8 cellular contexts compared by ENCODE assay signal in genomic region chr2:27051902-27052645, GRCh38. TPM values are rescaled to one million over a fixed set of nuclear protein-coding genes. Genes with fewer than 3 reads are reported as not detected.
DNase-seq lines count a peak whose midpoint lies in the region; ATAC-seq and TF ChIP-seq lines count a peak whose summit lies in the region.

No MANE protein-coding gene starts in this region.

- H3K4me1 ChIP-seq in A673 (ENCODE audit: insufficient read depth, low read length, poor library complexity, severe bottlenecking) (peaks cover 12% of the 10 kb centered on the region), GM23338 (ENCODE audit: insufficient read depth) (peaks cover 6% of the 10 kb centered on the region; the same call in 1 of the 2 replicates), esophagus squamous epithelium (peaks cover 11 to 34% (median 13%) of the 10 kb centered on the region in 3 donors)

- DNase-seq in A673 (ENCODE audit: low spot score), result no peak
- DNase-seq in GM23338 (ENCODE audit: low spot score), result peak; percentile 86
- DNase-seq in activated B cell treated with CpG ODN at 0.5 μM for 24 hours, result no peak
- DNase-seq in esophagus squamous epithelium (lab: John Stamatoyannopoulos, UW), result no peak
- no peak for DNase-seq in nephron progenitor cell
- no peak for DNase-seq in NCI-H1436 (lab: John Stamatoyannopoulos, UW)

- H3K27me3 Mint-ChIP-seq in GM23338 (ENCODE audit: insufficient read depth, low read depth, poor library complexity) (peaks cover 23% of the 10 kb centered on the region), activated B cell treated with CpG ODN at 0.5 μM for 24 hours (peaks cover 6% of the 10 kb centered on the region), nephron progenitor cell (ENCODE audit: low read depth, poor library complexity) (peaks cover 14% of the 10 kb centered on the region)

- H3K4me2 ChIP-seq in GM23338, result peak overlapping the region; percentile 85

- H3K9me2 ChIP-seq in GM23338 (ENCODE audit: insufficient read depth), result no peaks in the 10 kb centered on the region

- peak overlapping the region; percentile 72; the same call in 1 of the 2 replicates for H3K27ac Mint-ChIP-seq in GM23338
- H3K27ac Mint-ChIP-seq in activated B cell treated with CpG ODN at 0.5 μM for 24 hours, result peak overlapping the region; percentile 79
- H3K27ac Mint-ChIP-seq in nephron progenitor cell, result peak overlapping the region; percentile 72

- peaks cover 11% of the 10 kb centered on the region for H3F3A ChIP-seq in GM23338 (replicated peaks; ENCODE audit: low read depth)

- H2AFZ ChIP-seq in GM23338, result peak overlapping the region; percentile 97

- H3K4me3 Mint-ChIP-seq in GM23338 (peak overlapping the region; percentile 95), activated B cell treated with CpG ODN at 0.5 μM for 24 hours (peak overlapping the region; percentile 86), nephron progenitor cell (peak overlapping the region; percentile 94)

- BruUV-seq in A673 (replicated peaks; lab: Mats Ljungman, UMichigan), result no TSS peak

- intact Hi-C loops in A673 (cut with micrococcal nuclease; ENCODE audit: unreplicated experiment) (no loop called here), activated B cell treated with CpG ODN at 0.5 μM for 24 hours (cut with micrococcal nuclease) (loop anchor here (1.0 to 10.0 kb wide), 7 partner anchors 29 to 1020 kb away; partner anchors contain the start of genes ADGRF3, BABAM2, CENPA and IFT172), esophagus squamous epithelium (cut with DNase I) (no loop called here)

- no peaks in the 10 kb centered on the region for H3K79me2 ChIP-seq in GM23338 (replicated peaks; ENCODE audit: insufficient read depth)

- H3K9me3 Mint-ChIP-seq in GM23338, result peaks cover 12% of the 10 kb centered on the region
- no peaks in the 10 kb centered on the region for H3K9me3 Mint-ChIP-seq in activated B cell treated with CpG ODN at 0.5 μM for 24 hours
- H3K9me3 Mint-ChIP-seq in nephron progenitor cell, result peaks cover 15% of the 10 kb centered on the region

- CTCF ChIA-PET in A673 (lab: Charles Lee), result interaction anchor here (0.6 kb wide), 1 partner anchor 38 kb away, joined by 3 read pairs; no protein-coding TSS in a partner anchor
- CTCF ChIA-PET in activated B cell treated with CpG ODN at 0.5 μM for 24 hours (lab: Charles Lee), result interaction anchor here (1.0 to 2.1 kb wide), 2 partner anchors 19 to 35 kb away, joined by 3 to 12 read pairs; partner anchors contain the start of genes KHK and OST4

- TF ChIP-seq CTCF in A673 (conservative IDR thresholded peaks at IDR 0.05; ENCODE audit: low read depth, low read length) (no peak), GM23338 (conservative IDR thresholded peaks at IDR 0.05; ENCODE audit: low read depth in 2 of 2) (no peak), activated B cell treated with CpG ODN at 0.5 μM for 24 hours (IDR thresholded peaks at IDR 0.05) (no peak), esophagus squamous epithelium (IDR thresholded peaks at IDR 0.05) (no peak), nephron progenitor cell (IDR thresholded peaks at IDR 0.05) (no peak)

- peaks cover 41% of the 10 kb centered on the region for H3K36me3 ChIP-seq in A673 (ENCODE audit: insufficient read depth, low read length, poor library complexity, severe bottlenecking)
- H3K36me3 ChIP-seq in GM23338 (ENCODE audit: insufficient read depth), result peaks cover 15% of the 10 kb centered on the region
- peaks cover 9 to 38% (median 15%) of the 10 kb centered on the region in 3 donors for H3K36me3 ChIP-seq in esophagus squamous epithelium

- H3K36me3 Mint-ChIP-seq in GM23338 (ENCODE audit: low read depth), result peaks cover 40% of the 10 kb centered on the region
- peaks cover 41% of the 10 kb centered on the region for H3K36me3 Mint-ChIP-seq in activated B cell treated with CpG ODN at 0.5 μM for 24 hours (ENCODE audit: low read depth)
- H3K36me3 Mint-ChIP-seq in nephron progenitor cell (ENCODE audit: low read depth), result peaks cover 38% of the 10 kb centered on the region

- peaks cover 9% of the 10 kb centered on the region; the same call in 2 of the 3 replicates for H3K4me1 Mint-ChIP-seq in GM23338
- peaks cover 19% of the 10 kb centered on the region for H3K4me1 Mint-ChIP-seq in activated B cell treated with CpG ODN at 0.5 μM for 24 hours
- H3K4me1 Mint-ChIP-seq in nephron progenitor cell, result peaks cover 26% of the 10 kb centered on the region

- POLR2A ChIA-PET in A673 (lab: Charles Lee; ENCODE audit: low non-redundant PET) (interaction anchor here (0.6 kb wide), 1 partner anchor 706 kb away, joined by 8 read pairs; the partner anchor contains the start of gene SELENOI), activated B cell treated with CpG ODN at 0.5 μM for 24 hours (lab: Charles Lee) (interaction anchor here (0.6 to 10.5 kb wide), 12 partner anchors 11 to 1818 kb away, joined by 3 to 204 read pairs (median 4); partner anchors contain the start of genes ATRAID, KHK, OST4 and PPM1G)

- peak; percentile 48 for ATAC-seq in GM23338
- no peak for ATAC-seq in activated B cell treated with CpG ODN at 0.5 μM for 24 hours (ENCODE audit: low read depth)
- ATAC-seq in HG03280 (IDR thresholded peaks at IDR 0.05; ENCODE audit: unreplicated experiment), result no peak
- no peak for ATAC-seq in HG02938 (IDR thresholded peaks at IDR 0.05; ENCODE audit: unreplicated experiment)

- H3K4me3 ChIP-seq in A673 (ENCODE audit: low read depth, low read length, poor library complexity, severe bottlenecking) (peak overlapping the region; percentile 74), GM23338 (peak overlapping the region; percentile 99), esophagus squamous epithelium (peak overlapping the region; percentile 77 to 99 (median 96))

- H4K20me1 ChIP-seq in GM23338 (replicated peaks; ENCODE audit: insufficient read depth), result no peaks in the 10 kb centered on the region

- WGBS in esophagus squamous epithelium, 2 donors, result 14% methylated on average over 6 to 9 of the region's 24 CpGs

- H3K9me3 ChIP-seq in A673 (ENCODE audit: low read depth, low read length, poor library complexity, severe bottlenecking) (no peaks in the 10 kb centered on the region), esophagus squamous epithelium (no peaks in the 10 kb centered on the region)

- peak overlapping the region; percentile 91 for H3K27ac ChIP-seq in A673 (ENCODE audit: low read depth, low read length, poor library complexity, severe bottlenecking)
- H3K27ac ChIP-seq in GM23338 (ENCODE audit: low read depth), result 0 out of 2 replicates have a peak overlapping the region, but pooled peaks have one; percentile 42
- H3K27ac ChIP-seq in esophagus squamous epithelium, result peak overlapping the region; percentile 87 to 96 (median 93)

- H3K27me3 ChIP-seq in A673 (replicated peaks; ENCODE audit: insufficient read depth, low read depth, low read length, poor library complexity), result no peaks in the 10 kb centered on the region
- H3K27me3 ChIP-seq in GM23338 (ENCODE audit: insufficient read depth), result no peaks in the 10 kb centered on the region
- H3K27me3 ChIP-seq in esophagus squamous epithelium, result no peaks in the 10 kb centered on the region

- no peak for TF ChIP-seq POLR2A in esophagus squamous epithelium (IDR thresholded peaks at IDR 0.05)

RNA-seq across cellular contexts. Expression of gene AGBL5, which starts 0.6 kb away (rescaled TPM):
- 64.1 and 72.8 TPM in 2 replicates for total RNA-seq in A673 (2021)
- total RNA-seq in GM23338 (2014; rRNA removed; shearing (Covaris generic)), result 31.3 and 32.9 TPM in 2 replicates
- polyA plus RNA-seq in GM23338 (2016; fragmentation: Nextera tagmentation; extraction: Ambion mirVana), result 17.9 and 18.5 TPM in 2 replicates
- total RNA-seq in activated B cell treated with CpG ODN at 0.5 μM for 24 hours, result 14.9 and 15.2 TPM in 2 replicates
- 10 to 100 TPM in 2 of 4 donors, 1 to 10 TPM in 2; 4.7 to 12.4 (median 9.6) TPM for total RNA-seq in esophagus squamous epithelium

RNA-seq across cellular contexts. Expression of gene TMEM214, which starts 19.3 kb away (rescaled TPM):
- 76.7 and 77.8 TPM in 2 replicates for total RNA-seq in A673 (2021)
- total RNA-seq in GM23338 (2014; rRNA removed; shearing (Covaris generic)), result 34.2 and 36.5 TPM in 2 replicates
- 16.2 and 18.4 TPM in 2 replicates for polyA plus RNA-seq in GM23338 (2016; fragmentation: Nextera tagmentation; extraction: Ambion mirVana)
- total RNA-seq in activated B cell treated with CpG ODN at 0.5 μM for 24 hours, result 84.4 and 92.1 TPM in 2 replicates
- 10 to 100 TPM; 15.7 to 34.5 (median 32.1) TPM for total RNA-seq in esophagus squamous epithelium

RNA-seq across cellular contexts. Expression of gene OST4, which starts 19.4 kb away (rescaled TPM):
- 235 and 237 TPM in 2 replicates for total RNA-seq in A673 (2021)
- total RNA-seq in GM23338 (2014; rRNA removed; shearing (Covaris generic)), result 155 and 226 TPM in 2 replicates
- polyA plus RNA-seq in GM23338 (2016; fragmentation: Nextera tagmentation; extraction: Ambion mirVana), result 568 and 617 TPM in 2 replicates
- 243 and 265 TPM in 2 replicates for total RNA-seq in activated B cell treated with CpG ODN at 0.5 μM for 24 hours
- 100 to 1,000 TPM; 149 to 242 (median 193) TPM for total RNA-seq in esophagus squamous epithelium

RNA-seq across cellular contexts. Expression of gene EMILIN1, which starts 26.3 kb away (rescaled TPM):
- total RNA-seq in A673 (2021) (31.0 and 46.8 TPM in 2 replicates), activated B cell treated with CpG ODN at 0.5 μM for 24 hours (0.29 and 0.69 TPM in 2 replicates), esophagus squamous epithelium (10 to 100 TPM in 2 of 4 donors, 1 to 10 TPM in 2; 6.2 to 27.8 (median 9.9) TPM)
- total RNA-seq in GM23338 (2014; rRNA removed; shearing (Covaris generic)), result 4.8 and 15.4 TPM in 2 replicates
- polyA plus RNA-seq in GM23338 (2016; fragmentation: Nextera tagmentation; extraction: Ambion mirVana), result 3.2 and 4.5 TPM in 2 replicates

RNA-seq across cellular contexts. Expression of gene KHK, which starts 34.5 kb away (rescaled TPM):
- total RNA-seq in A673 (2021), result 39.1 and 40.2 TPM in 2 replicates
- 8.8 and 9.7 TPM in 2 replicates for total RNA-seq in GM23338 (2014; rRNA removed; shearing (Covaris generic))
- polyA plus RNA-seq in GM23338 (2016; fragmentation: Nextera tagmentation; extraction: Ambion mirVana), result 8.4 and 9.7 TPM in 2 replicates
- 2.2 and 2.6 TPM in 2 replicates for total RNA-seq in activated B cell treated with CpG ODN at 0.5 μM for 24 hours
- total RNA-seq in esophagus squamous epithelium, result 1 to 10 TPM; 1.3 to 1.9 (median 1.4) TPM

Comparison
In these comparisons a context has a peak if more than half of its experiments do, and no peak if none do; other contexts are left out.
1. H3K27ac ChIP-seq: peak in every context shown above with its lines; median percentile 93 in esophagus squamous epithelium; 91 in A673; 42 in GM23338.